1 cellular context compared by ENCODE assay signal in the genomic region with DNA sequence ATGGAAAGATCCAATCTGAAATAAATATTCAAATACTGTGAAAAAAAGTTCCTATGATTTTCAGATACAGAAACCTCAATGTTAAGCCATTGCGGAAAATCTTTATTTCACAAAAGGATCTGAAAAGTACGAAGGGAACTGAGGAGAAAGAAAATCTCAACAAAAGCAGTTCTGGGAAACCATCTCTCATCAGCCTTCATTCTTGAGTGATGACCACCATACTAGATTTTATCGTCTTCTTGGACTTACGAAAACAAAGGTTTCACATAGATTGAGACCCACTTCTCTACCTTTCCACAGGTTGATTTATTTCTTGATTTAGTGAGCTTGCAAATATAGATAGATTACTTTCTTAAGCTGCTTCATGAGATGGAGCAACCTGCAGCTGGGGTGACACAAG.
TF ChIP-seq lines count a peak whose summit lies in the region.

No MANE protein-coding gene starts in this region.

TF ChIP-seq in K562, 482 proteins besides CTCF, POLR2A, EP300 and RAD21:
- no peak for TF ChIP-seq TCF3 (CRISPR knock-in tag; IDR thresholded peaks at IDR 0.05)
- TF ChIP-seq MEIS2 (IDR thresholded peaks at IDR 0.05; ENCODE audit: partially characterized antibody): peak; percentile 62
- TF ChIP-seq, protein P1, sequence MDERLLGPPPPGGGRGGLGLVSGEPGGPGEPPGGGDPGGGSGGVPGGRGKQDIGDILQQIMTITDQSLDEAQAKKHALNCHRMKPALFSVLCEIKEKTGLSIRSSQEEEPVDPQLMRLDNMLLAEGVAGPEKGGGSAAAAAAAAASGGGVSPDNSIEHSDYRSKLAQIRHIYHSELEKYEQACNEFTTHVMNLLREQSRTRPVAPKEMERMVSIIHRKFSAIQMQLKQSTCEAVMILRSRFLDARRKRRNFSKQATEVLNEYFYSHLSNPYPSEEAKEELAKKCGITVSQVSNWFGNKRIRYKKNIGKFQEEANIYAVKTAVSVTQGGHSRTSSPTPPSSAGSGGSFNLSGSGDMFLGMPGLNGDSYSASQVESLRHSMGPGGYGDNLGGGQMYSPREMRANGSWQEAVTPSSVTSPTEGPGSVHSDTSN (CRISPR knock-in tag; IDR thresholded peaks at IDR 0.05; ENCODE audit: low read depth): no peak
- TF ChIP-seq, protein P1 (tag; conservative IDR thresholded peaks at IDR 0.05; ENCODE audit: low read depth): peak; percentile 44
